ENCODE assay signal across 20 cellular contexts in genomic region chr10:10110817-10111490, GRCh38.
"Had no signal": no experiment of that assay in that cellular context is flagged by ENCODE, and none has a peak within 500 bp of the region (broad histone marks: within the 10 kb centered on the region; RNA-seq: fewer than 3 reads in every experiment).

No MANE protein-coding gene starts in this region.

- DNase-seq: IMR-90, Karpas-422, KG1, MG63, NCI-H1092 treated with DMSO at 0.1 percent for 48 hours, NCI-H1436, NCI-H187, NCI-H2029, NCI-H2081 treated with DMSO at 0.1 percent for 48 hours, NCI-H2227 treated with DMSO at 0.1 percent for 48 hours, NCI-H524, NCI-H526 treated with DMSO at 0.1 percent for 48 hours, NCI-H748 treated with DMSO at 0.1 percent for 48 hours, RPMI8226, SIG-M5, SK-N-SH, SW 1271 had no signal

- H3K9ac ChIP-seq: SK-N-SH had no signal

- H3K27me3 ChIP-seq: MG63 had no signal

- H3K9me2 ChIP-seq: SK-N-SH had no signal

- ATAC-seq: HepG2, Right ventricle myocardium inferior had no signal

- H3K9me3 ChIP-seq: MG63 had no signal

- FAIRE-seq: HepG2, RCC 7860 had no signal

- H3K4me2 ChIP-seq: SK-N-SH had no signal

- H3K36me3 ChIP-seq: MG63 had no signal

- H3K4me3 ChIP-seq: MG63 had no signal
